In genomic region chr1:51313961-51314777, GRCh38 we compare ENCODE assay signal across 11 cellular contexts. TPM values are rescaled to one million over a fixed set of nuclear protein-coding genes. Genes with fewer than 3 reads are reported as not detected.
DNase-seq lines count a peak whose midpoint lies in the region; TF ChIP-seq lines count a peak whose summit lies in the region.
"Had no signal": no experiment of that assay in that cellular context is flagged by ENCODE, and none has a peak within 500 bp of the region (broad histone marks: within the 10 kb centered on the region; RNA-seq: fewer than 3 reads in every experiment).

No MANE protein-coding gene starts in this region.

- no peaks in the 10 kb centered on the region for H3K36me3 ChIP-seq in Peyer's patch
- no peaks in the 10 kb centered on the region for H3K36me3 ChIP-seq in smooth muscle cell (ENCODE audit: low read depth)
- H3K36me3 ChIP-seq in HAP-1 (replicated peaks), result no peaks in the 10 kb centered on the region

- H4K20me1 ChIP-seq in smooth muscle cell (ENCODE audit: low read depth), result no peaks in the 10 kb centered on the region

- DNase-seq in GM04504 (ENCODE audit: low read depth), result peak; percentile 67
- DNase-seq in Peyer's patch, result peak in 2 of 3 donors; percentile 56 to 67
- DNase-seq in fibroblast of peridontal ligament (ENCODE audit: extremely low read depth), result peak; percentile 77
- DNase-seq in smooth muscle cell (lab: John Stamatoyannopoulos, UW; ENCODE audit: unreplicated experiment), result no peak
- DNase-seq in CD1c-positive myeloid dendritic cell (ENCODE audit: extremely low spot score), result no peak
- DNase-seq in putamen (ENCODE audit: low spot score), result no peak
- no peak for DNase-seq in NCI-H1092 (lab: John Stamatoyannopoulos, UW)
- no peak for DNase-seq in HAP-1 (ENCODE audit: low spot score in 2 of 2)
- DNase-seq: activated naive CD4-positive, alpha-beta T cell treated with Interleukin-2 at 50 U/mL for 16 hours; NCI-H774; nucleus accumbens had no signal

- H3K4me3 ChIP-seq in Peyer's patch (no peak overlapping the region), smooth muscle cell (no peak overlapping the region), HAP-1 (no peak overlapping the region)

- peak overlapping the region in 3 of 4 donors; percentile 39 to 84 (median 40) for H3K27ac ChIP-seq in Peyer's patch
- peak overlapping the region; percentile 87 for H3K27ac ChIP-seq in smooth muscle cell (ENCODE audit: low read depth)

- no peak for TF ChIP-seq CTCF in Peyer's patch (IDR thresholded peaks at IDR 0.05)
- no peak for TF ChIP-seq CTCF in smooth muscle cell (IDR thresholded peaks at IDR 0.05; ENCODE audit: borderline replicate concordance, insufficient read depth, poor library complexity, severe bottlenecking)

- peak overlapping the region; percentile 67 for H3K4me2 ChIP-seq in smooth muscle cell

- in situ Hi-C loops in HAP-1 (cut with MboI; ENCODE audit: low sequenced_read_pairs), result loop anchor here (10.0 kb wide), 1 partner anchor 59 kb away; no protein-coding TSS in a partner anchor

- H3K9me3 ChIP-seq in Peyer's patch (no peaks in the 10 kb centered on the region), smooth muscle cell (replicated peaks; ENCODE audit: low read depth) (no peaks in the 10 kb centered on the region), HAP-1 (no peaks in the 10 kb centered on the region)

- WGBS in smooth muscle cell (ENCODE audit: low lambda C conversion rate), result 63% methylated on average over 12 of the region's 12 CpGs

- H3F3A ChIP-seq in smooth muscle cell (ENCODE audit: low read depth), result no peaks in the 10 kb centered on the region

- H3K9ac ChIP-seq in smooth muscle cell (ENCODE audit: low read depth), result peak overlapping the region; percentile 60

- TF ChIP-seq POLR2A in Peyer's patch (IDR thresholded peaks at IDR 0.05), result peak in 1 of 2 donors; percentile 9

- peaks cover 0 to 18% (median 0%) of the 10 kb centered on the region in 4 donors for H3K4me1 ChIP-seq in Peyer's patch
- peaks cover 3% of the 10 kb centered on the region for H3K4me1 ChIP-seq in smooth muscle cell (ENCODE audit: low read depth)
- no peaks in the 10 kb centered on the region for H3K4me1 ChIP-seq in HAP-1

- H3K27me3 ChIP-seq in Peyer's patch (no peaks in the 10 kb centered on the region), smooth muscle cell (ENCODE audit: low read depth) (no peaks in the 10 kb centered on the region), HAP-1 (ENCODE audit: low read depth) (no peaks in the 10 kb centered on the region)

- H3K79me2 ChIP-seq in smooth muscle cell (ENCODE audit: low read depth), result no peaks in the 10 kb centered on the region

- H2AFZ ChIP-seq in smooth muscle cell (ENCODE audit: low read depth), result no peak overlapping the region

RNA-seq across cellular contexts. Expression of gene TTC39A, which starts 16.2 kb away (rescaled TPM):
- total RNA-seq in Peyer's patch (10 to 100 TPM; 25.6 to 39.8 (median 30.7) TPM), smooth muscle cell (2.2 and 3.5 TPM in 2 replicates)
- 0.27 and 7.4 TPM in 2 replicates for polyA plus RNA-seq in smooth muscle cell

Comparison
In these comparisons a context has a peak if more than half of its experiments do, and no peak if none do; other contexts are left out.
1. DNase-seq: peak in GM04504 (single experiment), Peyer's patch (2 of 3) and fibroblast of peridontal ligament (single experiment); none in smooth muscle cell (single experiment), CD1c-positive myeloid dendritic cell (single experiment), putamen (single experiment), NCI-H1092 (single experiment) and HAP-1 (0 of 2).